1 cellular context compared by ENCODE assay signal in the genomic region with DNA sequence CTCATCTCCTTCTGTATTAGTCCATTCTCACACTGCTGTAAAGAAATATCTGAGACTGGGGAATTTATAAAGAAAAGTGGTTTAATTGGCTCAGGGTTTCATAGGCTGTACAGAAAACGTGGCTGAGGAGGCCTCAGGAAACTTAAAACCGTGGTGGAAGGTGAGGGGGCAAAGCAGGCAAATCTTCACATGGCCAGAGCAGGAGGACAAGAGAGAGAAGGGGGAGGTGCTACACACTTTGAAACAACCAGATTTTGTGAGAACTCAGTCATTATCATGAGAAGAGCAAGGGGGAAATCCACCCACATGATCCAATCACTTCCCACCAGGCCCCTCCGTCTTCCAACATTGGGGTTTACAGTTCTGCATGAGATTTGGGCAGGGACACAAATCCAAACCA.
TF ChIP-seq lines count a peak whose summit lies in the region.

No MANE protein-coding gene starts in this region.

TF ChIP-seq in WTC11, 78 proteins besides CTCF, POLR2A, EP300 and RAD21:
- TF ChIP-seq PRDM15 (CRISPR knock-in tag; IDR thresholded peaks at IDR 0.05), result 0 out of 2 replicates have a peak, but pooled peaks have one; percentile 25
- TF ChIP-seq, protein P1, sequence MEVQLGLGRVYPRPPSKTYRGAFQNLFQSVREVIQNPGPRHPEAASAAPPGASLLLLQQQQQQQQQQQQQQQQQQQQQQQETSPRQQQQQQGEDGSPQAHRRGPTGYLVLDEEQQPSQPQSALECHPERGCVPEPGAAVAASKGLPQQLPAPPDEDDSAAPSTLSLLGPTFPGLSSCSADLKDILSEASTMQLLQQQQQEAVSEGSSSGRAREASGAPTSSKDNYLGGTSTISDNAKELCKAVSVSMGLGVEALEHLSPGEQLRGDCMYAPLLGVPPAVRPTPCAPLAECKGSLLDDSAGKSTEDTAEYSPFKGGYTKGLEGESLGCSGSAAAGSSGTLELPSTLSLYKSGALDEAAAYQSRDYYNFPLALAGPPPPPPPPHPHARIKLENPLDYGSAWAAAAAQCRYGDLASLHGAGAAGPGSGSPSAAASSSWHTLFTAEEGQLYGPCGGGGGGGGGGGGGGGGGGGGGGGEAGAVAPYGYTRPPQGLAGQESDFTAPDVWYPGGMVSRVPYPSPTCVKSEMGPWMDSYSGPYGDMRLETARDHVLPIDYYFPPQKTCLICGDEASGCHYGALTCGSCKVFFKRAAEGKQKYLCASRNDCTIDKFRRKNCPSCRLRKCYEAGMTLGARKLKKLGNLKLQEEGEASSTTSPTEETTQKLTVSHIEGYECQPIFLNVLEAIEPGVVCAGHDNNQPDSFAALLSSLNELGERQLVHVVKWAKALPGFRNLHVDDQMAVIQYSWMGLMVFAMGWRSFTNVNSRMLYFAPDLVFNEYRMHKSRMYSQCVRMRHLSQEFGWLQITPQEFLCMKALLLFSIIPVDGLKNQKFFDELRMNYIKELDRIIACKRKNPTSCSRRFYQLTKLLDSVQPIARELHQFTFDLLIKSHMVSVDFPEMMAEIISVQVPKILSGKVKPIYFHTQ (CRISPR knock-in tag; IDR thresholded peaks at IDR 0.05), result no peak
- no peak for TF ChIP-seq FOXJ3 (CRISPR knock-in tag; IDR thresholded peaks at IDR 0.05; ENCODE audit: borderline replicate concordance)
- TF ChIP-seq, protein P2, sequence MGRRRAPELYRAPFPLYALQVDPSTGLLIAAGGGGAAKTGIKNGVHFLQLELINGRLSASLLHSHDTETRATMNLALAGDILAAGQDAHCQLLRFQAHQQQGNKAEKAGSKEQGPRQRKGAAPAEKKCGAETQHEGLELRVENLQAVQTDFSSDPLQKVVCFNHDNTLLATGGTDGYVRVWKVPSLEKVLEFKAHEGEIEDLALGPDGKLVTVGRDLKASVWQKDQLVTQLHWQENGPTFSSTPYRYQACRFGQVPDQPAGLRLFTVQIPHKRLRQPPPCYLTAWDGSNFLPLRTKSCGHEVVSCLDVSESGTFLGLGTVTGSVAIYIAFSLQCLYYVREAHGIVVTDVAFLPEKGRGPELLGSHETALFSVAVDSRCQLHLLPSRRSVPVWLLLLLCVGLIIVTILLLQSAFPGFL (CRISPR knock-in tag; IDR thresholded peaks at IDR 0.05; ENCODE audit: borderline replicate concordance), result no peak
